ENCODE assay signal across 1 cellular context in genomic region chr11:62671604-62672528, GRCh38.
A peak's percentile ranks its signal among the peaks of the same experiment; 100 is the strongest.
TF ChIP-seq lines count a peak whose summit lies in the region.

TSS of gene LBHD1 (minus strand) at chr11:62672267. CDS start at chr11:62670031, 2,236 bp downstream.
A gene with protein sequence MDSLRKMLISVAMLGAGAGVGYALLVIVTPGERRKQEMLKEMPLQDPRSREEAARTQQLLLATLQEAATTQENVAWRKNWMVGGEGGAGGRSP (plus strand): TSS chr11:62671673. CDS start chr11:62671746, 73 bp downstream.

TF ChIP-seq in K562, 482 proteins besides CTCF, POLR2A, EP300 and RAD21 (continued from another document and continues in another):
- TF ChIP-seq RAD51 (IDR thresholded peaks at IDR 0.05; ENCODE audit: borderline replicate concordance, low read depth) (no peak), TAF1 (IDR thresholded peaks at IDR 0.05; ENCODE audit: control insufficient read depth, extremely low read depth, insufficient read depth, low read length, severe bottlenecking) (peak; percentile 92), SMAD1 (IDR thresholded peaks at IDR 0.05; ENCODE audit: low read depth, low read length, partially characterized antibody) (peak; percentile 54), GATAD2B (IDR thresholded peaks at IDR 0.05; ENCODE audit: borderline replicate concordance) (no peak), JUN (IDR thresholded peaks at IDR 0.05; ENCODE audit: borderline replicate concordance, low read depth, low read length) (peak; percentile 18; the same call in 1 of the 2 replicates), JUN (CRISPR knock-in tag; IDR thresholded peaks at IDR 0.05; ENCODE audit: borderline replicate concordance) (peak; percentile 83; the same call in 1 of the 2 replicates), ELF1 (tag; IDR thresholded peaks at IDR 0.05) (peak; percentile 88), PRMT5 (CRISPR knock-in tag; IDR thresholded peaks at IDR 0.05) (no peak), RNF2 (IDR thresholded peaks at IDR 0.05) (0 out of 2 replicates have a peak, but pooled peaks have one; percentile 45), ZNF174 (CRISPR knock-in tag; IDR thresholded peaks at IDR 0.05) (no peak), ZNF347 (CRISPR knock-in tag; IDR thresholded peaks at IDR 0.05; ENCODE audit: low read depth) (no peak), MTA3 (IDR thresholded peaks at IDR 0.05; ENCODE audit: borderline replicate concordance) (peak; percentile 88), ESRRB (CRISPR knock-in tag; IDR thresholded peaks at IDR 0.05; ENCODE audit: borderline replicate concordance) (no peak), SRSF1 (IDR thresholded peaks at IDR 0.05; ENCODE audit: low read depth, low read length) (no peak), EGR1 (conservative IDR thresholded peaks at IDR 0.05) (peak; percentile 71), MYBL2 (IDR thresholded peaks at IDR 0.05; ENCODE audit: low read depth) (no peak), MYBL2 (CRISPR knock-in tag; IDR thresholded peaks at IDR 0.05; ENCODE audit: borderline replicate concordance) (no peak), KDM2B (CRISPR knock-in tag; IDR thresholded peaks at IDR 0.05) (no peak), PML (IDR thresholded peaks at IDR 0.05; ENCODE audit: low read length) (peak; percentile 20; the same call in 1 of the 2 replicates), TCFL5 (CRISPR knock-in tag; conservative IDR thresholded peaks at IDR 0.05) (no peak), ZBED1 (IDR thresholded peaks at IDR 0.05) (peak; percentile 43), GTF3C2 (IDR thresholded peaks at IDR 0.05; ENCODE audit: borderline replicate concordance, extremely low read depth, insufficient read length) (no peak), ETV5 (CRISPR knock-in tag; IDR thresholded peaks at IDR 0.05; ENCODE audit: low read depth) (peak; percentile 73; the same call in 1 of the 2 replicates), ZNF398 (CRISPR knock-in tag; IDR thresholded peaks at IDR 0.05) (no peak), SAFB (IDR thresholded peaks at IDR 0.05; ENCODE audit: borderline replicate concordance, low read depth, low read length) (peak; percentile 80), ZBTB34 (CRISPR knock-in tag; IDR thresholded peaks at IDR 0.05) (no peak), ZNF224 (CRISPR knock-in tag; IDR thresholded peaks at IDR 0.05) (no peak), TEAD1 (CRISPR knock-in tag; IDR thresholded peaks at IDR 0.05) (peak; percentile 10 to 87; a peak in 2 of 4 replicates), SIN3A (IDR thresholded peaks at IDR 0.05; ENCODE audit: borderline replicate concordance in 2 of 2, control insufficient read depth in 1 of 2, low read depth in 2 of 2, low read length in 2 of 2) (peak; percentile 52 to 85; a peak in 2 of 4 replicates), USF1 (CRISPR knock-in tag; IDR thresholded peaks at IDR 0.05) (peak; percentile 49), ZNF561 (CRISPR knock-in tag; conservative IDR thresholded peaks at IDR 0.05) (no peak), JUND (IDR thresholded peaks at IDR 0.05; ENCODE audit: borderline replicate concordance, low read depth, low read length) (no peak; the same call in 1 of the 2 replicates), JUND (tag; IDR thresholded peaks at IDR 0.05; ENCODE audit: borderline replicate concordance, low read depth, low read length) (peak; percentile 3; the same call in 1 of the 3 replicates), KLF13 (tag; IDR thresholded peaks at IDR 0.05; ENCODE audit: borderline replicate concordance, low read depth) (no peak), KAT2B (IDR thresholded peaks at IDR 0.05; ENCODE audit: low read depth, low read length) (no peak), HNRNPH1 (optimal IDR thresholded peaks at IDR 0.05; ENCODE audit: low read depth, low read length) (no peak), NFATC3 (IDR thresholded peaks at IDR 0.05) (no peak), BRF1 (IDR thresholded peaks at IDR 0.05; ENCODE audit: borderline replicate concordance, extremely low read depth, insufficient read length) (no peak), ZNF311 (CRISPR knock-in tag; IDR thresholded peaks at IDR 0.05) (no peak), EWSR1 (IDR thresholded peaks at IDR 0.05; ENCODE audit: borderline replicate concordance, low read depth, partially characterized antibody) (no peak)
- TF ChIP-seq, protein P1, sequence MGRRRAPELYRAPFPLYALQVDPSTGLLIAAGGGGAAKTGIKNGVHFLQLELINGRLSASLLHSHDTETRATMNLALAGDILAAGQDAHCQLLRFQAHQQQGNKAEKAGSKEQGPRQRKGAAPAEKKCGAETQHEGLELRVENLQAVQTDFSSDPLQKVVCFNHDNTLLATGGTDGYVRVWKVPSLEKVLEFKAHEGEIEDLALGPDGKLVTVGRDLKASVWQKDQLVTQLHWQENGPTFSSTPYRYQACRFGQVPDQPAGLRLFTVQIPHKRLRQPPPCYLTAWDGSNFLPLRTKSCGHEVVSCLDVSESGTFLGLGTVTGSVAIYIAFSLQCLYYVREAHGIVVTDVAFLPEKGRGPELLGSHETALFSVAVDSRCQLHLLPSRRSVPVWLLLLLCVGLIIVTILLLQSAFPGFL (CRISPR knock-in tag; IDR thresholded peaks at IDR 0.05): no peak
- TF ChIP-seq, protein P2, sequence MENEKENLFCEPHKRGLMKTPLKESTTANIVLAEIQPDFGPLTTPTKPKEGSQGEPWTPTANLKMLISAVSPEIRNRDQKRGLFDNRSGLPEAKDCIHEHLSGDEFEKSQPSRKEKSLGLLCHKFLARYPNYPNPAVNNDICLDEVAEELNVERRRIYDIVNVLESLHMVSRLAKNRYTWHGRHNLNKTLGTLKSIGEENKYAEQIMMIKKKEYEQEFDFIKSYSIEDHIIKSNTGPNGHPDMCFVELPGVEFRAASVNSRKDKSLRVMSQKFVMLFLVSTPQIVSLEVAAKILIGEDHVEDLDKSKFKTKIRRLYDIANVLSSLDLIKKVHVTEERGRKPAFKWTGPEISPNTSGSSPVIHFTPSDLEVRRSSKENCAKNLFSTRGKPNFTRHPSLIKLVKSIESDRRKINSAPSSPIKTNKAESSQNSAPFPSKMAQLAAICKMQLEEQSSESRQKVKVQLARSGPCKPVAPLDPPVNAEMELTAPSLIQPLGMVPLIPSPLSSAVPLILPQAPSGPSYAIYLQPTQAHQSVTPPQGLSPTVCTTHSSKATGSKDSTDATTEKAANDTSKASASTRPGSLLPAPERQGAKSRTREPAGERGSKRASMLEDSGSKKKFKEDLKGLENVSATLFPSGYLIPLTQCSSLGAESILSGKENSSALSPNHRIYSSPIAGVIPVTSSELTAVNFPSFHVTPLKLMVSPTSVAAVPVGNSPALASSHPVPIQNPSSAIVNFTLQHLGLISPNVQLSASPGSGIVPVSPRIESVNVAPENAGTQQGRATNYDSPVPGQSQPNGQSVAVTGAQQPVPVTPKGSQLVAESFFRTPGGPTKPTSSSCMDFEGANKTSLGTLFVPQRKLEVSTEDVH (IDR thresholded peaks at IDR 0.05; ENCODE audit: low read depth, partially characterized antibody): peak; percentile 72
- TF ChIP-seq, protein P3, sequence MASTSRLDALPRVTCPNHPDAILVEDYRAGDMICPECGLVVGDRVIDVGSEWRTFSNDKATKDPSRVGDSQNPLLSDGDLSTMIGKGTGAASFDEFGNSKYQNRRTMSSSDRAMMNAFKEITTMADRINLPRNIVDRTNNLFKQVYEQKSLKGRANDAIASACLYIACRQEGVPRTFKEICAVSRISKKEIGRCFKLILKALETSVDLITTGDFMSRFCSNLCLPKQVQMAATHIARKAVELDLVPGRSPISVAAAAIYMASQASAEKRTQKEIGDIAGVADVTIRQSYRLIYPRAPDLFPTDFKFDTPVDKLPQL (IDR thresholded peaks at IDR 0.05; ENCODE audit: extremely low read depth, insufficient read length): no peak
- TF ChIP-seq, protein P4, sequence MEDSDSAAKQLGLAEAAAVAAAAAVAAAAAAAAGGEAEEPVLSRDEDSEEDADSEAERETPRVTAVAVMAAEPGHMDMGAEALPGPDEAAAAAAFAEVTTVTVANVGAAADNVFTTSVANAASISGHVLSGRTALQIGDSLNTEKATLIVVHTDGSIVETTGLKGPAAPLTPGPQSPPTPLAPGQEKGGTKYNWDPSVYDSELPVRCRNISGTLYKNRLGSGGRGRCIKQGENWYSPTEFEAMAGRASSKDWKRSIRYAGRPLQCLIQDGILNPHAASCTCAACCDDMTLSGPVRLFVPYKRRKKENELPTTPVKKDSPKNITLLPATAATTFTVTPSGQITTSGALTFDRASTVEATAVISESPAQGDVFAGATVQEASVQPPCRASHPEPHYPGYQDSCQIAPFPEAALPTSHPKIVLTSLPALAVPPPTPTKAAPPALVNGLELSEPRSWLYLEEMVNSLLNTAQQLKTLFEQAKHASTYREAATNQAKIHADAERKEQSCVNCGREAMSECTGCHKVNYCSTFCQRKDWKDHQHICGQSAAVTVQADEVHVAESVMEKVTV (CRISPR knock-in tag; IDR thresholded peaks at IDR 0.05): no peak
